Comparison of ENCODE assay signal across 10 cellular contexts in the genomic region with DNA sequence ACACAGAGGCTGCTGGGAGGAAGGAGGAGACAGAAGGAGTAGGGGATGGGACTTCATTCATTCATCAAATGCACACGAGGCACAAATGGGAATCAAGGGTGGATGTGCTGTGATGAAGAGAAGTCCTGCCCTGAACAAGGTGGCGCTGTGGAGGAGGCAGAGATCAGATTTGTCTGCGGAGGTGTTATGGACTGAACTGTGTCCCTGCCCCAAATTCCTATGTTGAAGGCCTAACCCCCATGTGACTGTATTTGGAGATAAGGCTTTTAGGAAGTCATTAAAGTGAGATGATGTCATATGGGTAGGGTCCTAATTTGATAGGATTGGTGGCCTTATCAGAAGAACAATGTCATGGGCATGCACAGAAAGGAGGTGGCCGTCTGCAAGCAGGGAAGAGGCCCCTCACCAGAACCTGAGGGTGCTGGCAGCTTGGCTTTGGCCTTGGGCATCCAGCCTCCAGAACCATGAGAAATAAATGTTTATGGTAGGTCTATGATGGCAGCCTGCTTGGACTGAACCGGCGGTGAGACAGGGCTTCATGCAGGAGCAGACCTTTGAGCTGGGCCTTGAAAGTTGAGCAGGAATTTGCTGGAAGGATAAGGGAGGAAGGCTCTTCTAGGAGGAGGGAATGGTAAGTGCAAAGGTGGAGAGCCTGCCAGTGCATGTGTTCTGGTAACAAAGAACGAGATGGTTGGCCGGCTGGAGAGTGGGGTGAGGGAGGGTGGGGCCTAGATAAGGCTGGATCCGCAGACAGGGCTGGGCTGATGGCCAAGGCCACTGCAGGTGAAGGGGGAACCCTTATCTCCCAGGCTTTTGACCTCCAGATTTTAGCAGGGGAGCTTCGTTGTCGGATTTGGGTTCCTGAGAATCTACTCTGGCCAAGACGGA. TPM values are rescaled to one million over a fixed set of nuclear protein-coding genes. Genes with fewer than 3 reads are reported as not detected.
DNase-seq lines count a peak whose midpoint lies in the region; ATAC-seq and TF ChIP-seq lines count a peak whose summit lies in the region.
"Had no signal": no experiment of that assay in that cellular context is flagged by ENCODE, and none has a peak within 500 bp of the region (broad histone marks: within the 10 kb centered on the region; RNA-seq: fewer than 3 reads in every experiment).

No MANE protein-coding gene starts in this region.

- H3K79me2 ChIP-seq in hepatocyte, result peaks cover 27% of the 10 kb centered on the region

- 61% methylated on average over 11 of the region's 12 CpGs for WGBS in hepatocyte (ENCODE audit: low lambda C conversion rate, missing lambda C conversion rate)

- peak overlapping the region in 2 of 3 donors; percentile 86 to 87 for H3K9ac ChIP-seq in skeletal muscle tissue (ENCODE audit: low read depth in 1 of 3, low read length in 3 of 3)

- in situ Hi-C loops in GM13976 (cut with MboI; ENCODE audit: low sequenced_read_pairs, unreplicated experiment), result no loop called here
- in situ Hi-C loops in HAP-1 (cut with MboI; ENCODE audit: low sequenced_read_pairs), result no loop called here

- peaks cover 21% of the 10 kb centered on the region for H3K4me1 ChIP-seq in hepatocyte (ENCODE audit: insufficient read depth)
- peaks cover 19 to 50% (median 33%) of the 10 kb centered on the region in 3 donors for H3K4me1 ChIP-seq in skeletal muscle tissue (ENCODE audit: control insufficient read depth in 3 of 3, insufficient read depth in 3 of 3, low read length in 3 of 3)
- H3K4me1 ChIP-seq in HAP-1, result peaks cover 8% of the 10 kb centered on the region

- H3K9me3 ChIP-seq in hepatocyte (ENCODE audit: low read depth) (no peaks in the 10 kb centered on the region), skeletal muscle tissue (ENCODE audit: control insufficient read depth in 3 of 3, low read length in 3 of 3) (peaks cover 0 to 2% (median 0%) of the 10 kb centered on the region in 3 donors), HAP-1 (no peaks in the 10 kb centered on the region)

- H3K4me2 ChIP-seq in hepatocyte, result peak overlapping the region; percentile 95

- peak overlapping the region; percentile 100 for H3K27ac ChIP-seq in hepatocyte
- no peak overlapping the region for H3K27ac ChIP-seq in skeletal muscle tissue (ENCODE audit: low read depth, low read length)
- H3K27ac ChIP-seq: epithelial cell of prostate had no signal

- H3K36me3 ChIP-seq in hepatocyte (replicated peaks; ENCODE audit: insufficient read depth, low read depth) (no peaks in the 10 kb centered on the region), skeletal muscle tissue (ENCODE audit: control insufficient read depth in 3 of 3, insufficient read depth in 3 of 3, low read length in 3 of 3) (no peaks in the 10 kb centered on the region), HAP-1 (replicated peaks) (no peaks in the 10 kb centered on the region)

- no peak for TF ChIP-seq CTCF in GM13976 (IDR thresholded peaks at IDR 0.05; ENCODE audit: borderline replicate concordance, control extremely low read depth, extremely low read depth, insufficient read depth, missing control alignments)
- no peak for TF ChIP-seq CTCF in hepatocyte (IDR thresholded peaks at IDR 0.05; ENCODE audit: poor library complexity)

- peaks cover 2% of the 10 kb centered on the region for H3K27me3 ChIP-seq in hepatocyte
- H3K27me3 ChIP-seq in skeletal muscle tissue (ENCODE audit: control insufficient read depth in 3 of 3, insufficient read depth in 3 of 3, low read length in 3 of 3), result no peaks in the 10 kb centered on the region
- no peaks in the 10 kb centered on the region for H3K27me3 ChIP-seq in HAP-1 (ENCODE audit: low read depth)

- no peak overlapping the region for H2AFZ ChIP-seq in hepatocyte

- H3K4me3 ChIP-seq in hepatocyte (no peak overlapping the region), skeletal muscle tissue (ENCODE audit: low read length in 3 of 3) (peak overlapping the region in 2 of 3 donors; percentile 6 to 75), HAP-1 (no peak overlapping the region)

- no peak for ATAC-seq in HG02870 (IDR thresholded peaks at IDR 0.05; ENCODE audit: unreplicated experiment)

- no peaks in the 10 kb centered on the region for H3K9me2 ChIP-seq in hepatocyte (replicated peaks; ENCODE audit: insufficient read depth)

- peaks cover 12% of the 10 kb centered on the region for H4K20me1 ChIP-seq in hepatocyte (ENCODE audit: insufficient read depth, poor library complexity, severe bottlenecking)

- peak; percentile 24 for DNase-seq in GM13976 (ENCODE audit: low spot score)
- DNase-seq in OCI-M1 (lab: John Stamatoyannopoulos, UW), result peak; percentile 89
- peak; percentile 58 for DNase-seq in hepatocyte (ENCODE audit: low spot score)
- DNase-seq in HAP-1 (ENCODE audit: low spot score in 2 of 2), result no peak
- no peak for DNase-seq in MV-4-11 (lab: John Stamatoyannopoulos, UW)
- DNase-seq in hypothalamus (lab: John Stamatoyannopoulos, UW), result no peak
- DNase-seq: GDM1 had no signal

RNA-seq across cellular contexts. Expression of gene CEBPA, which starts 2.7 kb away (rescaled TPM):
- total RNA-seq in hepatocyte (151 and 160 TPM in 2 replicates), skeletal muscle tissue (17.2 TPM)
- polyA plus RNA-seq in hepatocyte, result 65.1 and 103 TPM in 2 replicates

Comparison
In these comparisons a context has a peak if more than half of its experiments do, and no peak if none do; other contexts are left out.
1. DNase-seq: peak in GM13976 (single experiment), OCI-M1 (single experiment) and hepatocyte (single experiment); none in HAP-1 (0 of 2), MV-4-11 (single experiment) and hypothalamus (0 of 51).
2. H3K4me3 ChIP-seq: peak in skeletal muscle tissue (2 of 3); none in hepatocyte (single experiment) and HAP-1 (single experiment).